In genomic region chr19:2475018-2475701, GRCh38 we compare ENCODE assay signal across 8 cellular contexts. TPM values are rescaled to one million over a fixed set of nuclear protein-coding genes. Genes with fewer than 3 reads are reported as not detected.
A peak's percentile ranks its signal among the peaks of the same experiment; 100 is the strongest.
DNase-seq lines count a peak whose midpoint lies in the region; TF ChIP-seq lines count a peak whose summit lies in the region.

No MANE protein-coding gene starts in this region.

- H3K4me2 ChIP-seq in OCI-LY1 (ENCODE audit: low read length) = peak overlapping the region; percentile 86

- H4K20me1 ChIP-seq in OCI-LY1 (ENCODE audit: insufficient read depth, low read length) = no peaks in the 10 kb centered on the region

- H3K79me2 ChIP-seq in OCI-LY1 (ENCODE audit: insufficient read depth, low read length) = no peaks in the 10 kb centered on the region

- CTCF ChIA-PET in HEK293 (lab: Yijun Ruan, JAX) = interaction anchor here (0.6 to 3.7 kb wide), 5 partner anchors 55 to 455 kb away, joined by 3 to 27 read pairs (median 5); no protein-coding TSS in a partner anchor

- in situ Hi-C loops in Caki2 (cut with HindIII; ENCODE audit: low pct_unique_long_range_greater_than_20kb, low sequenced_read_pairs) = no loop called here

- peaks cover 15% of the 10 kb centered on the region for H3K4me1 ChIP-seq in HEK293 (ENCODE audit: control insufficient read depth, insufficient read depth, low read length)
- peaks cover 43% of the 10 kb centered on the region for H3K4me1 ChIP-seq in OCI-LY1 (ENCODE audit: insufficient read depth, low read length, severe bottlenecking)
- peaks cover 22% of the 10 kb centered on the region for H3K4me1 ChIP-seq in neuron (ENCODE audit: insufficient read depth, low read length)

- no peaks in the 10 kb centered on the region for H3K36me3 Mint-ChIP-seq in type B pancreatic cell

- H3K9me3 ChIP-seq in HEK293 (ENCODE audit: control insufficient read depth, insufficient read depth, low read depth, low read length) (no peaks in the 10 kb centered on the region), OCI-LY1 (ENCODE audit: low read length) (no peaks in the 10 kb centered on the region), neuron (ENCODE audit: low read length) (no peaks in the 10 kb centered on the region)

- H3F3A ChIP-seq in OCI-LY1 (ENCODE audit: insufficient read depth, low read length) = no peaks in the 10 kb centered on the region

- H3K4me3 ChIP-seq in HEK293 (ENCODE audit: low read depth, low read length) = peak overlapping the region; percentile 34
- peak overlapping the region; percentile 74 for H3K4me3 ChIP-seq in OCI-LY1 (ENCODE audit: low read depth, low read length, poor library complexity, severe bottlenecking)
- peak overlapping the region; percentile 69 for H3K4me3 ChIP-seq in fibroblast of the aortic adventitia (ENCODE audit: low read depth, low read length)
- H3K4me3 ChIP-seq in neuron (ENCODE audit: low read length) = peak overlapping the region; percentile 24

- H3K27me3 ChIP-seq in OCI-LY1 (ENCODE audit: insufficient read depth, low read length) (no peaks in the 10 kb centered on the region; the same call in 1 of the 2 replicates), neuron (ENCODE audit: insufficient read depth, low read length) (no peaks in the 10 kb centered on the region)

- peak overlapping the region; percentile 2; the same call in 1 of the 2 replicates for H3K27ac ChIP-seq in HEK293 (ENCODE audit: extremely low read depth, low read depth, low read length)
- no peak overlapping the region for H3K27ac ChIP-seq in OCI-LY1 (ENCODE audit: low read depth, low read length, poor library complexity, severe bottlenecking)

- no peaks in the 10 kb centered on the region for H3K9me3 Mint-ChIP-seq in type B pancreatic cell

- peak; percentile 70 for DNase-seq in Caki2 (ENCODE audit: low read depth)
- peak; percentile 21 to 40 for DNase-seq in activated T-helper 1 cell treated with anti-CD3 and anti-CD28 coated beads, Interleukin-2, amount 50 U/mL, for 16 hours (ENCODE audit: low read depth in 1 of 2, low spot score in 1 of 2)
- DNase-seq in fibroblast of the aortic adventitia (ENCODE audit: low read depth) = peak; percentile 61
- no peak for DNase-seq in type B pancreatic cell (ENCODE audit: extremely low spot score, unreplicated experiment)
- no peak for DNase-seq in OCI-M2 (lab: John Stamatoyannopoulos, UW; ENCODE audit: unreplicated experiment)

- H3K4me1 Mint-ChIP-seq in type B pancreatic cell (ENCODE audit: unreplicated experiment) = peaks cover 14% of the 10 kb centered on the region

- POLR2A ChIA-PET in HEK293 (lab: Yijun Ruan, JAX) = interaction anchor here (0.5 to 6.4 kb wide), 69 partner anchors 9 to 1868 kb away, joined by 3 to 374 read pairs (median 8); partner anchors contain the start of genes DOT1L, LMNB2, LSM7 and MPND

- peak overlapping the region; percentile 69 for H3K27ac Mint-ChIP-seq in type B pancreatic cell

- peak overlapping the region; percentile 82 for H3K4me3 Mint-ChIP-seq in type B pancreatic cell

- H2AFZ ChIP-seq in OCI-LY1 (ENCODE audit: low read length) (no peak overlapping the region), neuron (ENCODE audit: low read depth, low read length) (no peak overlapping the region)

- peaks cover 0 to 6% of the 10 kb centered on the region in 2 experiments; a peak in 1 of 3 replicates for H3K36me3 ChIP-seq in HEK293 (ENCODE audit: control insufficient read depth in 2 of 2, insufficient read depth in 1 of 2, low read length in 2 of 2)
- H3K36me3 ChIP-seq in OCI-LY1 (ENCODE audit: insufficient read depth, low read length) = no peaks in the 10 kb centered on the region
- no peaks in the 10 kb centered on the region for H3K36me3 ChIP-seq in neuron (ENCODE audit: insufficient read depth, low read length)

- no peak overlapping the region for H3K9ac ChIP-seq in OCI-LY1 (ENCODE audit: low read length)

- peaks cover 32% of the 10 kb centered on the region for H3K27me3 Mint-ChIP-seq in type B pancreatic cell

- no peaks in the 10 kb centered on the region for H3K9me2 ChIP-seq in OCI-LY1 (ENCODE audit: low read depth, low read length)

- no peak for TF ChIP-seq CTCF in HEK293 (tag by site-specific recombination; IDR thresholded peaks at IDR 0.05)
- peak; percentile 13; the same call in 1 of the 2 replicates for TF ChIP-seq CTCF in OCI-LY1 (IDR thresholded peaks at IDR 0.05; ENCODE audit: low read length)
- TF ChIP-seq CTCF in fibroblast of the aortic adventitia (IDR thresholded peaks at IDR 0.05; ENCODE audit: insufficient read depth, low read length) = no peak
- TF ChIP-seq CTCF in type B pancreatic cell (conservative IDR thresholded peaks at IDR 0.05) = no peak

TF ChIP-seq in HEK293, 187 proteins besides CTCF, POLR2A, EP300 and RAD21 (continues in another document):
- TF ChIP-seq ZNF274 (IDR thresholded peaks at IDR 0.05; ENCODE audit: low read length) = no peak
- no peak for TF ChIP-seq ZNF274 (tag by site-specific recombination; IDR thresholded peaks at IDR 0.05; ENCODE audit: borderline replicate concordance)
- no peak for TF ChIP-seq ZBTB21 (tag by site-specific recombination; IDR thresholded peaks at IDR 0.05)
- TF ChIP-seq ZNF174 (tag by site-specific recombination; IDR thresholded peaks at IDR 0.05) = no peak
- peak; percentile 71; the same call in 1 of the 2 replicates for TF ChIP-seq ZNF610 (tag by site-specific recombination; IDR thresholded peaks at IDR 0.05; ENCODE audit: borderline replicate concordance)
- TF ChIP-seq GFI1B (tag by site-specific recombination; IDR thresholded peaks at IDR 0.05) = 0 out of 2 replicates have a peak, but pooled peaks have one; percentile 28
- TF ChIP-seq ZNF549 (tag by site-specific recombination; IDR thresholded peaks at IDR 0.05) = no peak
- TF ChIP-seq ZNF488 (tag by site-specific recombination; IDR thresholded peaks at IDR 0.05) = peak; percentile 50; the same call in 1 of the 2 replicates
- no peak for TF ChIP-seq ZNF26 (tag by site-specific recombination; IDR thresholded peaks at IDR 0.05)
- no peak for TF ChIP-seq SP2 (tag by site-specific recombination; IDR thresholded peaks at IDR 0.05)
- peak; percentile 61 for TF ChIP-seq ZNF623 (tag by site-specific recombination; IDR thresholded peaks at IDR 0.05)
- TF ChIP-seq ZNF398 (tag by site-specific recombination; IDR thresholded peaks at IDR 0.05) = no peak; the same call in 1 of the 2 replicates
- TF ChIP-seq ZFHX2 (tag by site-specific recombination; conservative IDR thresholded peaks at IDR 0.05) = peak; percentile 91
- TF ChIP-seq ZIC2 (tag by site-specific recombination; IDR thresholded peaks at IDR 0.05) = 0 out of 2 replicates have a peak, but pooled peaks have one; percentile 49
- no peak for TF ChIP-seq RBAK (tag by site-specific recombination; IDR thresholded peaks at IDR 0.05)
- peak; percentile 93 for TF ChIP-seq ZSCAN23 (tag by site-specific recombination; IDR thresholded peaks at IDR 0.05)
- no peak for TF ChIP-seq ZNF521 (tag by site-specific recombination; IDR thresholded peaks at IDR 0.05)
- TF ChIP-seq IKZF3 (tag by site-specific recombination; IDR thresholded peaks at IDR 0.05) = peak; percentile 69

RNA-seq across cellular contexts. Expression of gene GADD45B, which starts 0.8 kb away (rescaled TPM):
- total RNA-seq in Caki2 (2014; rRNA removed; shearing (Covaris generic); ENCODE audit: low replicate concordance) = 10.6 and 16.3 TPM in 2 replicates
- total RNA-seq in fibroblast of the aortic adventitia (ENCODE audit: low replicate concordance) = 14.3 and 14.8 TPM in 2 replicates
- 31.1 and 67.3 TPM in 2 replicates for total RNA-seq in type B pancreatic cell (ENCODE audit: low replicate concordance)

RNA-seq across cellular contexts. Expression of gene LMNB2, which starts 18.4 kb away (rescaled TPM):
- 96.1 and 99.8 TPM in 2 replicates for total RNA-seq in Caki2 (2014; rRNA removed; shearing (Covaris generic); ENCODE audit: low replicate concordance)
- total RNA-seq in fibroblast of the aortic adventitia (ENCODE audit: low replicate concordance) (16.7 and 68.1 TPM in 2 replicates), type B pancreatic cell (ENCODE audit: low replicate concordance) (63.6 and 116 TPM in 2 replicates)

RNA-seq across cellular contexts. Expression of gene TIMM13, which starts 47.8 kb away (rescaled TPM):
- total RNA-seq in Caki2 (2014; rRNA removed; shearing (Covaris generic); ENCODE audit: low replicate concordance) = 31.9 and 50.6 TPM in 2 replicates
- 26.9 and 33.1 TPM in 2 replicates for total RNA-seq in fibroblast of the aortic adventitia (ENCODE audit: low replicate concordance)
- total RNA-seq in type B pancreatic cell (ENCODE audit: low replicate concordance) = 132 and 139 TPM in 2 replicates

Comparison
In these comparisons a context has a peak if more than half of its experiments do, and no peak if none do; other contexts are left out.
1. DNase-seq: peak in Caki2 (single experiment), activated T-helper 1 cell treated with anti-CD3 and anti-CD28 coated beads, Interleukin-2, amount 50 U/mL, for 16 hours (2 of 2) and fibroblast of the aortic adventitia (single experiment); none in type B pancreatic cell (single experiment) and OCI-M2 (single experiment).
2. H3K4me3 ChIP-seq: peak in every context shown above with its lines; median percentile 74 in OCI-LY1; 69 in fibroblast of the aortic adventitia; 34 in HEK293; 24 in neuron.